In genomic region chr4:57312296-57312695, GRCh38 we compare ENCODE assay signal across 3 cellular contexts.
"Had no signal": no experiment of that assay in that cellular context is flagged by ENCODE, and none has a peak within 500 bp of the region (broad histone marks: within the 10 kb centered on the region; RNA-seq: fewer than 3 reads in every experiment).

No MANE protein-coding gene starts in this region.

- ATAC-seq: GM12878 had no signal

- DNase-seq: GDM1, GF-D8 had no signal

- H3K4me3 ChIP-seq: GM12878 had no signal
